23 cellular contexts compared by ENCODE assay signal in genomic region chr21:35198982-35199732, GRCh38.
A peak's percentile ranks its signal among the peaks of the same experiment; 100 is the strongest.
DNase-seq lines count a peak whose midpoint lies in the region; ATAC-seq, FAIRE-seq and TF ChIP-seq lines count a peak whose summit lies in the region.
"Had no signal": no experiment of that assay in that cellular context is flagged by ENCODE, and none has a peak within 500 bp of the region (broad histone marks: within the 10 kb centered on the region; RNA-seq: fewer than 3 reads in every experiment).

No MANE protein-coding gene starts in this region.

- no peaks in the 10 kb centered on the region for H3K27me3 Mint-ChIP-seq in MCF 10A (ENCODE audit: insufficient read depth, unreplicated experiment)
- H3K27me3 Mint-ChIP-seq in activated CD4-positive, alpha-beta memory T cell treated with anti-CD3 and anti-CD28 coated beads, Interleukin-2, amount 10 ng/mL, durations not matched to agents 7 days and 5 days = peaks cover 8% of the 10 kb centered on the region
- H3K27me3 Mint-ChIP-seq: activated naive CD8-positive, alpha-beta T cell; naive B cell had no signal

- intact Hi-C loops in MCF 10A (cut with micrococcal nuclease) (no loop called here), breast epithelium (cut with DNase I; ENCODE audit: low total_unique reads) (no loop called here), lower leg skin (cut with DNase I; ENCODE audit: low total_unique reads) (no loop called here)

- FAIRE-seq in keratinocyte (lab: Jason Lieb, UNC) = peak; percentile 71
- peak; percentile 42 for FAIRE-seq in urothelium cell line (lab: Jason Lieb, UNC)
- FAIRE-seq: H54 had no signal

- H3K9me1 ChIP-seq in keratinocyte (ENCODE audit: control insufficient read depth, extremely low read depth, insufficient read depth, low read length) = no peaks in the 10 kb centered on the region

- no peak overlapping the region for H3K4me3 Mint-ChIP-seq in MCF 10A (ENCODE audit: unreplicated experiment)
- no peak overlapping the region for H3K4me3 Mint-ChIP-seq in activated CD4-positive, alpha-beta memory T cell treated with anti-CD3 and anti-CD28 coated beads, Interleukin-2, amount 10 ng/mL, durations not matched to agents 7 days and 5 days
- H3K4me3 Mint-ChIP-seq: activated naive CD8-positive, alpha-beta T cell; naive B cell had no signal

- DNase-seq in MCF 10A (ENCODE audit: unreplicated experiment) = no peak
- no peak for DNase-seq in breast epithelium (ENCODE audit: low spot score in 2 of 2)
- DNase-seq in RWPE2 (ENCODE audit: low spot score) = no peak
- no peak for DNase-seq in keratinocyte (ENCODE audit: low read depth, low spot score)
- no peak for DNase-seq in urothelium cell line (ENCODE audit: low spot score)
- no peak for DNase-seq in lower leg skin (ENCODE audit: low spot score in 2 of 2)
- DNase-seq in activated CD4-positive, alpha-beta memory T cell treated with anti-CD3 and anti-CD28 coated beads, Interleukin-2, amount 10 ng/mL, durations not matched to agents 7 days and 5 days = no peak
- DNase-seq: activated CD8-positive, alpha-beta memory T cell treated with anti-CD3 and anti-CD28 coated beads for 24 hours; activated T-cell treated with anti-CD3 and anti-CD28 coated beads, Interleukin-2, amount 50 U/mL, for 48 hours; effector memory CD4-positive, alpha-beta T cell; esophagus squamous epithelium; mesendoderm; naive B cell; NCI-H1105 treated with DMSO at 0.1 percent for 48 hours; NCI-H2029 treated with DMSO at 0.1 percent for 48 hours; NCI-H524 treated with DMSO at 0.1 percent for 48 hours; ovary; RPMI8226; stimulated activated CD4-positive, alpha-beta T cell treated with anti-CD3 and anti-CD28 coated beads, Interleukin-15, amount 100 ng/mL, for 24 hours; substantia nigra had no signal

- H3K36me3 ChIP-seq in breast epithelium (no peaks in the 10 kb centered on the region), RWPE2 (ENCODE audit: low read depth) (no peaks in the 10 kb centered on the region), keratinocyte (ENCODE audit: control insufficient read depth in 2 of 2, extremely low read depth in 1 of 2, insufficient read depth in 2 of 2, low read length in 2 of 2) (no peaks in the 10 kb centered on the region)
- H3K36me3 ChIP-seq: esophagus squamous epithelium, ovary had no signal

- no TSS peak for BruUV-seq in MCF 10A (replicated peaks; lab: Mats Ljungman, UMichigan)

- H3K27ac ChIP-seq in breast epithelium (no peak overlapping the region), RWPE2 (ENCODE audit: poor library complexity, severe bottlenecking) (peak overlapping the region; percentile 84), keratinocyte (ENCODE audit: control insufficient read depth, insufficient read depth, low read length) (peak overlapping the region; percentile 83)
- H3K27ac ChIP-seq: ovary had no signal

- POLR2A ChIA-PET in MCF 10A (lab: Yijun Ruan, JAX) = interaction anchor here (0.8 to 2.8 kb wide), 8 partner anchors 16 to 391 kb away, joined by 3 to 21 read pairs (median 6); no protein-coding TSS in a partner anchor
- POLR2A ChIA-PET in activated CD4-positive, alpha-beta memory T cell treated with anti-CD3 and anti-CD28 coated beads, Interleukin-2, amount 10 ng/mL, durations not matched to agents 7 days and 5 days (lab: Charles Lee) = no interaction called here

- TF ChIP-seq CTCF in MCF 10A (IDR thresholded peaks at IDR 0.05; ENCODE audit: unreplicated experiment) (no peak), breast epithelium (IDR thresholded peaks at IDR 0.05) (no peak), RWPE2 (IDR thresholded peaks at IDR 0.05; ENCODE audit: poor library complexity, severe bottlenecking) (no peak), keratinocyte (optimal IDR thresholded peaks at IDR 0.05 in 1 of 3, IDR thresholded peaks at IDR 0.05 in 1 of 3, conservative IDR thresholded peaks at IDR 0.05 in 1 of 3; ENCODE audit: extremely low read depth in 1 of 3, insufficient read depth in 2 of 3, low read length in 3 of 3) (no peak), lower leg skin (IDR thresholded peaks at IDR 0.05) (no peak)

- no peaks in the 10 kb centered on the region for H3K9me3 ChIP-seq in breast epithelium
- H3K9me3 ChIP-seq in RWPE2 (ENCODE audit: severe bottlenecking) = no peaks in the 10 kb centered on the region
- peaks cover 13% of the 10 kb centered on the region for H3K9me3 ChIP-seq in keratinocyte (ENCODE audit: control insufficient read depth, low read depth, low read length)
- H3K9me3 ChIP-seq: esophagus squamous epithelium, ovary had no signal

- peaks cover 9% of the 10 kb centered on the region for H3K9me3 Mint-ChIP-seq in MCF 10A (ENCODE audit: unreplicated experiment)
- no peaks in the 10 kb centered on the region for H3K9me3 Mint-ChIP-seq in activated CD4-positive, alpha-beta memory T cell treated with anti-CD3 and anti-CD28 coated beads, Interleukin-2, amount 10 ng/mL, durations not matched to agents 7 days and 5 days

- no peak overlapping the region for H3K4me3 ChIP-seq in breast epithelium
- H3K4me3 ChIP-seq in RWPE2 (ENCODE audit: severe bottlenecking) = no peak overlapping the region
- no peak overlapping the region for H3K4me3 ChIP-seq in keratinocyte (ENCODE audit: control insufficient read depth in 2 of 3, extremely low read depth in 1 of 3, insufficient read depth in 2 of 3, low read depth in 1 of 3, low read length in 3 of 3)
- no peak overlapping the region for H3K4me3 ChIP-seq in lower leg skin (ENCODE audit: low read depth, poor library complexity, severe bottlenecking)
- H3K4me3 ChIP-seq: esophagus squamous epithelium, ovary had no signal

- WGBS in lower leg skin, 2 donors = 89 to 93% methylated on average over 6 of the region's 6 CpGs

- CTCF ChIA-PET in MCF 10A (lab: Yijun Ruan, JAX) = interaction anchor here (0.6 kb wide), 2 partner anchors 17 to 111 kb away, joined by 3 read pairs; no protein-coding TSS in a partner anchor
- CTCF ChIA-PET in activated CD4-positive, alpha-beta memory T cell treated with anti-CD3 and anti-CD28 coated beads, Interleukin-2, amount 10 ng/mL, durations not matched to agents 7 days and 5 days (lab: Charles Lee) = interaction anchor here (0.5 kb wide), 1 partner anchor 59 kb away, joined by 3 read pairs; no protein-coding TSS in a partner anchor

- no peak overlapping the region for H3K4me2 ChIP-seq in keratinocyte (ENCODE audit: control insufficient read depth, extremely low read depth, insufficient read depth, low read depth, low read length)

- H3K36me3 Mint-ChIP-seq in MCF 10A (ENCODE audit: insufficient read depth, unreplicated experiment) = no peaks in the 10 kb centered on the region
- H3K36me3 Mint-ChIP-seq in activated CD4-positive, alpha-beta memory T cell treated with anti-CD3 and anti-CD28 coated beads, Interleukin-2, amount 10 ng/mL, durations not matched to agents 7 days and 5 days (ENCODE audit: low read depth) = no peaks in the 10 kb centered on the region

- dilution Hi-C loops in keratinocyte (cut with MboI; ENCODE audit: extremely low pct_ligation_motif_present, low sequenced_read_pairs) = no loop called here

- no peak overlapping the region for H3K9ac ChIP-seq in keratinocyte (ENCODE audit: control insufficient read depth, extremely low read depth, insufficient read depth, low read length)

- no peak for ATAC-seq in RWPE2 (ENCODE audit: low read depth)
- ATAC-seq: SK-N-SH treated with all-trans-retinoic acid at 6 μM for 48 hours had no signal

- no peak overlapping the region for H2AFZ ChIP-seq in keratinocyte (ENCODE audit: control insufficient read depth, low read length)

- peaks cover 30% of the 10 kb centered on the region for H3K4me1 Mint-ChIP-seq in MCF 10A (ENCODE audit: insufficient read depth, unreplicated experiment)
- no peaks in the 10 kb centered on the region for H3K4me1 Mint-ChIP-seq in activated CD4-positive, alpha-beta memory T cell treated with anti-CD3 and anti-CD28 coated beads, Interleukin-2, amount 10 ng/mL, durations not matched to agents 7 days and 5 days

- H3K79me2 ChIP-seq in keratinocyte (ENCODE audit: control insufficient read depth, insufficient read depth, low read length) = no peaks in the 10 kb centered on the region

- H4K20me1 ChIP-seq in keratinocyte (ENCODE audit: control insufficient read depth, extremely low read depth, insufficient read depth, low read length) = no peaks in the 10 kb centered on the region

- peak overlapping the region; percentile 74 for H3K27ac Mint-ChIP-seq in MCF 10A (ENCODE audit: low read depth, unreplicated experiment)
- no peak overlapping the region for H3K27ac Mint-ChIP-seq in activated CD4-positive, alpha-beta memory T cell treated with anti-CD3 and anti-CD28 coated beads, Interleukin-2, amount 10 ng/mL, durations not matched to agents 7 days and 5 days
- H3K27ac Mint-ChIP-seq: activated naive CD8-positive, alpha-beta T cell; naive B cell had no signal

- H3K27me3 ChIP-seq in breast epithelium = no peaks in the 10 kb centered on the region
- H3K27me3 ChIP-seq in RWPE2 (ENCODE audit: insufficient read depth, poor library complexity, severe bottlenecking) = no peaks in the 10 kb centered on the region
- no peaks in the 10 kb centered on the region for H3K27me3 ChIP-seq in keratinocyte (ENCODE audit: control insufficient read depth, extremely low read depth, insufficient read depth, low read length)
- H3K27me3 ChIP-seq: esophagus squamous epithelium, ovary had no signal

- H3K4me1 ChIP-seq in breast epithelium = no peaks in the 10 kb centered on the region
- peaks cover 15% of the 10 kb centered on the region for H3K4me1 ChIP-seq in RWPE2 (ENCODE audit: insufficient read depth, poor library complexity, severe bottlenecking)
- H3K4me1 ChIP-seq in keratinocyte (ENCODE audit: control insufficient read depth, extremely low read depth, insufficient read depth, low read length) = peaks cover 36% of the 10 kb centered on the region

- TF ChIP-seq POLR2A in breast epithelium (IDR thresholded peaks at IDR 0.05) (no peak), lower leg skin (IDR thresholded peaks at IDR 0.05) (no peak)

Comparison
In these comparisons a context has a peak if more than half of its experiments do, and no peak if none do; other contexts are left out.
1. H3K27ac ChIP-seq: peak in RWPE2 (single experiment) and keratinocyte (single experiment); none in breast epithelium (0 of 2).